8 cellular contexts compared by ENCODE assay signal in genomic region chr10:124565565-124566221, GRCh38.
DNase-seq lines count a peak whose midpoint lies in the region; ATAC-seq and TF ChIP-seq lines count a peak whose summit lies in the region.

No MANE protein-coding gene starts in this region.

- H3K4me3 ChIP-seq in choroid plexus epithelial cell (ENCODE audit: low read depth, low read length) (no peak overlapping the region), uterus (no peak overlapping the region)
- H3K4me3 ChIP-seq in naive thymus-derived CD4-positive, alpha-beta T cell (ENCODE audit: low read length), result no peak overlapping the region

- TF ChIP-seq POLR2A in uterus (IDR thresholded peaks at IDR 0.05), result no peak

- no peaks in the 10 kb centered on the region for H3K27me3 ChIP-seq in naive thymus-derived CD4-positive, alpha-beta T cell (ENCODE audit: control insufficient read depth in 2 of 2, insufficient read depth in 2 of 2, low read length in 2 of 2)
- no peaks in the 10 kb centered on the region for H3K27me3 ChIP-seq in CD4-positive, alpha-beta T cell (ENCODE audit: control insufficient read depth, insufficient read depth, low read length)
- no peaks in the 10 kb centered on the region for H3K27me3 ChIP-seq in uterus

- H3K27ac ChIP-seq in naive thymus-derived CD4-positive, alpha-beta T cell (ENCODE audit: low read depth, low read length), result no peak overlapping the region
- H3K27ac ChIP-seq in CD4-positive, alpha-beta T cell (ENCODE audit: low read depth, low read length), result no peak overlapping the region
- no peak overlapping the region for H3K27ac ChIP-seq in uterus

- POLR2A ChIA-PET in naive thymus-derived CD4-positive, alpha-beta T cell (lab: Charles Lee), result no interaction called here
- POLR2A ChIA-PET in CD4-positive, alpha-beta T cell (lab: Charles Lee), result interaction anchor here (0.6 kb wide), 1 partner anchor 176 kb away, joined by 3 read pairs; no protein-coding TSS in a partner anchor

- CTCF ChIA-PET in naive thymus-derived CD4-positive, alpha-beta T cell (lab: Charles Lee), result no interaction called here
- CTCF ChIA-PET in CD4-positive, alpha-beta T cell (lab: Charles Lee), result no interaction called here

- H3K9me3 Mint-ChIP-seq in naive thymus-derived CD4-positive, alpha-beta T cell, result peaks cover 0 to 4% (median 3%) of the 10 kb centered on the region in 11 donors
- H3K9me3 Mint-ChIP-seq in activated T-cell treated with anti-CD3 and anti-CD28 coated beads, Interleukin-2, amount 50 U/mL, for 24 hours, result no peaks in the 10 kb centered on the region
- H3K9me3 Mint-ChIP-seq in CD4-positive, alpha-beta T cell, result no peaks in the 10 kb centered on the region

- peaks cover 0 to 4% (median 0%) of the 10 kb centered on the region in 5 donors for H3K27me3 Mint-ChIP-seq in naive thymus-derived CD4-positive, alpha-beta T cell
- H3K27me3 Mint-ChIP-seq in activated T-cell treated with anti-CD3 and anti-CD28 coated beads, Interleukin-2, amount 50 U/mL, for 24 hours, result no peaks in the 10 kb centered on the region
- H3K27me3 Mint-ChIP-seq in CD4-positive, alpha-beta T cell, result no peaks in the 10 kb centered on the region

- H3K9me3 ChIP-seq in naive thymus-derived CD4-positive, alpha-beta T cell (ENCODE audit: control insufficient read depth in 2 of 3, low read length in 3 of 3), result no peaks in the 10 kb centered on the region
- no peaks in the 10 kb centered on the region for H3K9me3 ChIP-seq in CD4-positive, alpha-beta T cell (ENCODE audit: control insufficient read depth, low read length)
- no peaks in the 10 kb centered on the region for H3K9me3 ChIP-seq in uterus

- peaks cover 0 to 2% (median 0%) of the 10 kb centered on the region in 3 experiments for H3K36me3 ChIP-seq in naive thymus-derived CD4-positive, alpha-beta T cell (ENCODE audit: control insufficient read depth in 2 of 3, insufficient read depth in 3 of 3, low read length in 3 of 3)
- no peaks in the 10 kb centered on the region for H3K36me3 ChIP-seq in uterus

- DNase-seq in DMS79 treated with DMSO at 0.1 percent for 48 hours (lab: John Stamatoyannopoulos, UW) (peak; percentile 84), NCI-H1436 (lab: John Stamatoyannopoulos, UW) (peak; percentile 93), choroid plexus epithelial cell (ENCODE audit: low read depth) (peak; percentile 52), uterus (no peak)
- DNase-seq in naive thymus-derived CD4-positive, alpha-beta T cell, result no peak
- no peak for DNase-seq in activated T-cell treated with anti-CD3 and anti-CD28 coated beads, Interleukin-2, amount 50 U/mL, for 24 hours
- no peak for DNase-seq in CD4-positive, alpha-beta T cell

- peaks cover 2 to 14% (median 8%) of the 10 kb centered on the region in 5 donors for H3K36me3 Mint-ChIP-seq in naive thymus-derived CD4-positive, alpha-beta T cell
- no peaks in the 10 kb centered on the region for H3K36me3 Mint-ChIP-seq in activated T-cell treated with anti-CD3 and anti-CD28 coated beads, Interleukin-2, amount 50 U/mL, for 24 hours (ENCODE audit: low read depth)
- H3K36me3 Mint-ChIP-seq in CD4-positive, alpha-beta T cell (ENCODE audit: low read depth), result no peaks in the 10 kb centered on the region

- no peaks in the 10 kb centered on the region for H3K4me1 ChIP-seq in naive thymus-derived CD4-positive, alpha-beta T cell (ENCODE audit: control insufficient read depth in 2 of 2, insufficient read depth in 2 of 2, low read length in 2 of 2)
- H3K4me1 ChIP-seq in uterus, result peaks cover 6% of the 10 kb centered on the region in 2 donors

- H3K4me3 Mint-ChIP-seq in naive thymus-derived CD4-positive, alpha-beta T cell, result no peak overlapping the region
- no peak overlapping the region for H3K4me3 Mint-ChIP-seq in activated T-cell treated with anti-CD3 and anti-CD28 coated beads, Interleukin-2, amount 50 U/mL, for 24 hours
- H3K4me3 Mint-ChIP-seq in CD4-positive, alpha-beta T cell, result no peak overlapping the region

- peak; percentile 17 for ATAC-seq in naive thymus-derived CD4-positive, alpha-beta T cell
- no peak for ATAC-seq in CD4-positive, alpha-beta T cell (ENCODE audit: poor library complexity)
- no peak for ATAC-seq in GM19455 (IDR thresholded peaks at IDR 0.05; ENCODE audit: unreplicated experiment)

- H3K27ac Mint-ChIP-seq in naive thymus-derived CD4-positive, alpha-beta T cell, result no peak overlapping the region
- no peak overlapping the region for H3K27ac Mint-ChIP-seq in activated T-cell treated with anti-CD3 and anti-CD28 coated beads, Interleukin-2, amount 50 U/mL, for 24 hours
- no peak overlapping the region for H3K27ac Mint-ChIP-seq in CD4-positive, alpha-beta T cell

- intact Hi-C loops in naive thymus-derived CD4-positive, alpha-beta T cell (cut with micrococcal nuclease), result no loop called here
- intact Hi-C loops in CD4-positive, alpha-beta T cell (cut with DNase I, micrococcal nuclease), result no loop called here
- intact Hi-C loops in uterus (cut with DNase I; ENCODE audit: low total_unique reads), result no loop called here

- peak; percentile 79 for TF ChIP-seq CTCF in choroid plexus epithelial cell (conservative IDR thresholded peaks at IDR 0.05; ENCODE audit: low read depth, low read length)
- TF ChIP-seq CTCF in CD4-positive, alpha-beta T cell (IDR thresholded peaks at IDR 0.05), result no peak
- peak in 2 of 4 experiments; percentile 5 to 24 for TF ChIP-seq CTCF in uterus (IDR thresholded peaks at IDR 0.05)

- no peaks in the 10 kb centered on the region for H3K4me1 Mint-ChIP-seq in naive thymus-derived CD4-positive, alpha-beta T cell
- H3K4me1 Mint-ChIP-seq in activated T-cell treated with anti-CD3 and anti-CD28 coated beads, Interleukin-2, amount 50 U/mL, for 24 hours (ENCODE audit: low read depth), result no peaks in the 10 kb centered on the region
- no peaks in the 10 kb centered on the region for H3K4me1 Mint-ChIP-seq in CD4-positive, alpha-beta T cell (ENCODE audit: low read depth)

Comparison
In these comparisons a context has a peak if more than half of its experiments do, and no peak if none do; other contexts are left out.
1. DNase-seq: peak in DMS79 treated with DMSO at 0.1 percent for 48 hours (single experiment), NCI-H1436 (single experiment) and choroid plexus epithelial cell (single experiment); none in naive thymus-derived CD4-positive, alpha-beta T cell (0 of 9), activated T-cell treated with anti-CD3 and anti-CD28 coated beads, Interleukin-2, amount 50 U/mL, for 24 hours (single experiment), CD4-positive, alpha-beta T cell (0 of 10) and uterus (0 of 2).